1 cellular context compared by ENCODE assay signal in the genomic region with DNA sequence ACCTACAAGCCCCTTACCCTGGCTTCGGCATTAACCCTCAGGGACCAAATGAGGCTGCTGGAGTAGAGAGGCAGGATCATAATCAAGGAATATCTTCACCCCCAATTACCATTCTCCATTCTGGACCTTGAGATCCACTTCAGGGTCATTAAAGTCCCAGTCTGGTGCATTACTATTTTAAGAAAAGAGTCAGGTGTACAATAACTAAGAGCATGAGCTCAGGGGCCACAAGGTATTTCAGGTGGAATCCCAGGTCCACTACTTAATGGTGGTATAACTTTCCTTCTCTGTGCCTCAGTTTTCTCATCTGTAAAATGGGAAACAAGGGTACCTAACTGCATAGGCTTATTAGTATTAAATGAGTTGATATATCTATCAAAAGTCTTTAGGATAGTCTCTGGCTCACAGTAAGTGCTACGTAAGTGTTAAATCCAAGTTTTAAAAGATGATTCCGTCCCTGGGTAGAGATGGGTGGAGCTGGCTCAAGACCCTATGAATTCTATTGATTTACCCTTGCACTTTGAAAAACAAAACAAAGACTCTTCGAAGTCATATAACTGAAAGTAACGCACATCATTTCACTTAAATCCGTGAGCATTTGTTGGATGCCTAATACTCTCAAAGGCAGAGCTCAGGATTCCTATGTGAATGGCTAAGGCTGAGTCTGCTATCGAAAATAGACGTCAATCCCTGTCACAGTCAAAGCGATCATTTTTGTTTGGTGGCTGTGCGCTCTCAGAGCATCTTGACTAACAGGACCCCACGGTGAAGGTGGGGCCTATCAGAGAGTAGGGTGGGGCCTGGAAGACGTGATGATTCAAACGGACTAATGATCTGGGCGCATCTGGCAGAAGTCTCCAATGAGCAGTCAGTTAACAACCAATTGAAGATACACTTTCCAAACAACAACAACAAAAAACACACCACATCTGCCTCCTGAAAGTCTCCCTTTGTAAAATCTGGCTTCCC.
A peak's percentile ranks its signal among the peaks of the same experiment; 100 is the strongest.
TF ChIP-seq lines count a peak whose summit lies in the region.

No MANE protein-coding gene starts in this region.

TF ChIP-seq in HepG2, 621 proteins besides CTCF, POLR2A, EP300 and RAD21 (continues in another document):
- TF ChIP-seq, protein P1, sequence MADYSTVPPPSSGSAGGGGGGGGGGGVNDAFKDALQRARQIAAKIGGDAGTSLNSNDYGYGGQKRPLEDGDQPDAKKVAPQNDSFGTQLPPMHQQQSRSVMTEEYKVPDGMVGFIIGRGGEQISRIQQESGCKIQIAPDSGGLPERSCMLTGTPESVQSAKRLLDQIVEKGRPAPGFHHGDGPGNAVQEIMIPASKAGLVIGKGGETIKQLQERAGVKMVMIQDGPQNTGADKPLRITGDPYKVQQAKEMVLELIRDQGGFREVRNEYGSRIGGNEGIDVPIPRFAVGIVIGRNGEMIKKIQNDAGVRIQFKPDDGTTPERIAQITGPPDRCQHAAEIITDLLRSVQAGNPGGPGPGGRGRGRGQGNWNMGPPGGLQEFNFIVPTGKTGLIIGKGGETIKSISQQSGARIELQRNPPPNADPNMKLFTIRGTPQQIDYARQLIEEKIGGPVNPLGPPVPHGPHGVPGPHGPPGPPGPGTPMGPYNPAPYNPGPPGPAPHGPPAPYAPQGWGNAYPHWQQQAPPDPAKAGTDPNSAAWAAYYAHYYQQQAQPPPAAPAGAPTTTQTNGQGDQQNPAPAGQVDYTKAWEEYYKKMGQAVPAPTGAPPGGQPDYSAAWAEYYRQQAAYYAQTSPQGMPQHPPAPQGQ (CRISPR knock-in tag; IDR thresholded peaks at IDR 0.05; ENCODE audit: borderline replicate concordance): no peak
- TF ChIP-seq ZNF850 (CRISPR knock-in tag; conservative IDR thresholded peaks at IDR 0.05): no peak
- TF ChIP-seq, protein P2, sequence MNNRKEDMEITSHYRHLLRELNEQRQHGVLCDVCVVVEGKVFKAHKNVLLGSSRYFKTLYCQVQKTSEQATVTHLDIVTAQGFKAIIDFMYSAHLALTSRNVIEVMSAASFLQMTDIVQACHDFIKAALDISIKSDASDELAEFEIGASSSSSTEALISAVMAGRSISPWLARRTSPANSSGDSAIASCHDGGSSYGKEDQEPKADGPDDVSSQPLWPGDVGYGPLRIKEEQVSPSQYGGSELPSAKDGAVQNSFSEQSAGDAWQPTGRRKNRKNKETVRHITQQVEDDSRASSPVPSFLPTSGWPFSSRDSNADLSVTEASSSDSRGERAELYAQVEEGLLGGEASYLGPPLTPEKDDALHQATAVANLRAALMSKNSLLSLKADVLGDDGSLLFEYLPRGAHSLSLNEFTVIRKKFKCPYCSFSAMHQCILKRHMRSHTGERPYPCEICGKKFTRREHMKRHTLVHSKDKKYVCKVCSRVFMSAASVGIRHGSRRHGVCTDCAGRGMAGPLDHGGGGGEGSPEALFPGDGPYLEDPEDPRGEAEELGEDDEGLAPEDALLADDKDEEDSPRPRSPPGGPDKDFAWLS (CRISPR knock-in tag; IDR thresholded peaks at IDR 0.05; ENCODE audit: borderline replicate concordance): no peak
- TF ChIP-seq ZMYM3 (CRISPR knock-in tag; IDR thresholded peaks at IDR 0.05): peak; percentile 96
- no peak for TF ChIP-seq TAF15 (IDR thresholded peaks at IDR 0.05; ENCODE audit: low read depth, low read length, poor library complexity, severe bottlenecking)
- TF ChIP-seq CHD4 (IDR thresholded peaks at IDR 0.05; ENCODE audit: borderline replicate concordance, low read length): peak; percentile 100
- TF ChIP-seq ZNF331 (CRISPR knock-in tag; IDR thresholded peaks at IDR 0.05): no peak
- TF ChIP-seq ZNF558 (CRISPR knock-in tag; IDR thresholded peaks at IDR 0.05; ENCODE audit: borderline replicate concordance): no peak
- TF ChIP-seq, protein P3, sequence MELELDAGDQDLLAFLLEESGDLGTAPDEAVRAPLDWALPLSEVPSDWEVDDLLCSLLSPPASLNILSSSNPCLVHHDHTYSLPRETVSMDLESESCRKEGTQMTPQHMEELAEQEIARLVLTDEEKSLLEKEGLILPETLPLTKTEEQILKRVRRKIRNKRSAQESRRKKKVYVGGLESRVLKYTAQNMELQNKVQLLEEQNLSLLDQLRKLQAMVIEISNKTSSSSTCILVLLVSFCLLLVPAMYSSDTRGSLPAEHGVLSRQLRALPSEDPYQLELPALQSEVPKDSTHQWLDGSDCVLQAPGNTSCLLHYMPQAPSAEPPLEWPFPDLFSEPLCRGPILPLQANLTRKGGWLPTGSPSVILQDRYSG (CRISPR knock-in tag; IDR thresholded peaks at IDR 0.05): no peak
- TF ChIP-seq ZNF160 (CRISPR knock-in tag; IDR thresholded peaks at IDR 0.05): no peak
- TF ChIP-seq PTBP1 (IDR thresholded peaks at IDR 0.05; ENCODE audit: low read depth, low read length, poor library complexity, severe bottlenecking): no peak
- TF ChIP-seq ZFP1 (CRISPR knock-in tag; IDR thresholded peaks at IDR 0.05): no peak
- no peak for TF ChIP-seq ZNF772 (CRISPR knock-in tag; IDR thresholded peaks at IDR 0.05)
- peak; percentile 96 for TF ChIP-seq KDM1A (CRISPR knock-in tag; IDR thresholded peaks at IDR 0.05)
- TF ChIP-seq, protein P4, sequence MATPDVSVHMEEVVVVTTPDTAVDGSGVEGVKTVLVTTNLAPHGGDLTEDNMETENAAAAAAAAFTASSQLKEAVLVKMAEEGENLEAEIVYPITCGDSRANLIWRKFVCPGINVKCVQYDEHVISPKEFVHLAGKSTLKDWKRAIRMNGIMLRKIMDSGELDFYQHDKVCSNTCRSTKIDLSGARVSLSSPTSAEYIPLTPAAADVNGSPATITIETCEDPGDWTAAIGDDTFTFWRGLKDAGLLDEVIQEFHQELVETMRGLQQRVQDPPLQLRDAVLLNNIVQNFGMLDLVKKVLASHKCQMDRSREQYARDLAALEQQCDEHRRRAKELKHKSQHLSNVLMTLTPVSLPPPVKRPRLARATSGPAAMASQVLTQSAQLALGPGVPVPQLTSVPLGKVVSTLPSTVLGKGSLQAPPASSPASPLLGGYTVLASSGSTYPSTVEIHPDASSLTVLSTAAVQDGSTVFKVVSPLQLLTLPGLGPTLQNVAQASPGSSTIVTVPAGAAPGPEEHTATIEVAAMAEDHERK (CRISPR knock-in tag; IDR thresholded peaks at IDR 0.05; ENCODE audit: low read depth): no peak
- TF ChIP-seq EHMT2 (IDR thresholded peaks at IDR 0.05; ENCODE audit: borderline replicate concordance, low read depth, low read length): 0 out of 2 replicates have a peak, but pooled peaks have one; percentile 7
- no peak for TF ChIP-seq SUZ12 (IDR thresholded peaks at IDR 0.05; ENCODE audit: low read depth, low read length)
- no peak for TF ChIP-seq ZKSCAN5 (CRISPR knock-in tag; IDR thresholded peaks at IDR 0.05)
- TF ChIP-seq ZC3H13 (CRISPR knock-in tag; IDR thresholded peaks at IDR 0.05): no peak
- 0 out of 2 replicates have a peak, but pooled peaks have one; percentile 17 for TF ChIP-seq HNF4G (IDR thresholded peaks at IDR 0.05; ENCODE audit: borderline replicate concordance, low read depth, low read length)
- TF ChIP-seq HNF4G (CRISPR knock-in tag; IDR thresholded peaks at IDR 0.05; ENCODE audit: borderline replicate concordance, low read depth): no peak
- TF ChIP-seq TBP (CRISPR knock-in tag; IDR thresholded peaks at IDR 0.05): no peak
- TF ChIP-seq, protein P5, sequence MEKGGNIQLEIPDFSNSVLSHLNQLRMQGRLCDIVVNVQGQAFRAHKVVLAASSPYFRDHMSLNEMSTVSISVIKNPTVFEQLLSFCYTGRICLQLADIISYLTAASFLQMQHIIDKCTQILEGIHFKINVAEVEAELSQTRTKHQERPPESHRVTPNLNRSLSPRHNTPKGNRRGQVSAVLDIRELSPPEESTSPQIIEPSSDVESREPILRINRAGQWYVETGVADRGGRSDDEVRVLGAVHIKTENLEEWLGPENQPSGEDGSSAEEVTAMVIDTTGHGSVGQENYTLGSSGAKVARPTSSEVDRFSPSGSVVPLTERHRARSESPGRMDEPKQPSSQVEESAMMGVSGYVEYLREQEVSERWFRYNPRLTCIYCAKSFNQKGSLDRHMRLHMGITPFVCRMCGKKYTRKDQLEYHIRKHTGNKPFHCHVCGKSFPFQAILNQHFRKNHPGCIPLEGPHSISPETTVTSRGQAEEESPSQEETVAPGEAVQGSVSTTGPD (CRISPR knock-in tag; IDR thresholded peaks at IDR 0.05): no peak
- no peak for TF ChIP-seq KDM3A (CRISPR knock-in tag; IDR thresholded peaks at IDR 0.05; ENCODE audit: low read depth)
- no peak for TF ChIP-seq SMYD3 (CRISPR knock-in tag; IDR thresholded peaks at IDR 0.05)
- no peak for TF ChIP-seq ZNF564 (CRISPR knock-in tag; IDR thresholded peaks at IDR 0.05)
- TF ChIP-seq KDM4B (CRISPR knock-in tag; IDR thresholded peaks at IDR 0.05): no peak
- TF ChIP-seq PRMT3 (CRISPR knock-in tag; IDR thresholded peaks at IDR 0.05; ENCODE audit: borderline replicate concordance, low read depth): no peak
- TF ChIP-seq, protein P6, sequence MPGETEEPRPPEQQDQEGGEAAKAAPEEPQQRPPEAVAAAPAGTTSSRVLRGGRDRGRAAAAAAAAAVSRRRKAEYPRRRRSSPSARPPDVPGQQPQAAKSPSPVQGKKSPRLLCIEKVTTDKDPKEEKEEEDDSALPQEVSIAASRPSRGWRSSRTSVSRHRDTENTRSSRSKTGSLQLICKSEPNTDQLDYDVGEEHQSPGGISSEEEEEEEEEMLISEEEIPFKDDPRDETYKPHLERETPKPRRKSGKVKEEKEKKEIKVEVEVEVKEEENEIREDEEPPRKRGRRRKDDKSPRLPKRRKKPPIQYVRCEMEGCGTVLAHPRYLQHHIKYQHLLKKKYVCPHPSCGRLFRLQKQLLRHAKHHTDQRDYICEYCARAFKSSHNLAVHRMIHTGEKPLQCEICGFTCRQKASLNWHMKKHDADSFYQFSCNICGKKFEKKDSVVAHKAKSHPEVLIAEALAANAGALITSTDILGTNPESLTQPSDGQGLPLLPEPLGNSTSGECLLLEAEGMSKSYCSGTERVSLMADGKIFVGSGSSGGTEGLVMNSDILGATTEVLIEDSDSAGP (CRISPR knock-in tag; IDR thresholded peaks at IDR 0.05; ENCODE audit: borderline replicate concordance): no peak
- TF ChIP-seq ZNF3 (CRISPR knock-in tag; IDR thresholded peaks at IDR 0.05): 0 out of 2 replicates have a peak, but pooled peaks have one; percentile 15
- peak; percentile 39; the same call in 1 of the 2 replicates for TF ChIP-seq KDM5A (IDR thresholded peaks at IDR 0.05; ENCODE audit: borderline replicate concordance, low read length)
- no peak for TF ChIP-seq NR2F2 (IDR thresholded peaks at IDR 0.05; ENCODE audit: borderline replicate concordance, low read depth)
- TF ChIP-seq NFIC (IDR thresholded peaks at IDR 0.05; ENCODE audit: low read length): peak; percentile 61
- no peak for TF ChIP-seq MAFG (CRISPR knock-in tag; IDR thresholded peaks at IDR 0.05)
- TF ChIP-seq, protein P7, sequence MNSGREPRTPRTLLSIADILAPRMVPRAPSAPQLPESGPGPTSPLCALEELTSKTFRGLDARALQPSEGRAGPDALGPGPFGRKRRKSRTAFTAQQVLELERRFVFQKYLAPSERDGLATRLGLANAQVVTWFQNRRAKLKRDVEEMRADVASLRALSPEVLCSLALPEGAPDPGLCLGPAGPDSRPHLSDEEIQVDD (CRISPR knock-in tag; IDR thresholded peaks at IDR 0.05; ENCODE audit: borderline replicate concordance): no peak
- no peak for TF ChIP-seq NR2F1 (CRISPR knock-in tag; IDR thresholded peaks at IDR 0.05)
- TF ChIP-seq ZFP90 (CRISPR knock-in tag; IDR thresholded peaks at IDR 0.05; ENCODE audit: borderline replicate concordance): no peak
- TF ChIP-seq, protein P8, sequence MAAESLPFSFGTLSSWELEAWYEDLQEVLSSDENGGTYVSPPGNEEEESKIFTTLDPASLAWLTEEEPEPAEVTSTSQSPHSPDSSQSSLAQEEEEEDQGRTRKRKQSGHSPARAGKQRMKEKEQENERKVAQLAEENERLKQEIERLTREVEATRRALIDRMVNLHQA (CRISPR knock-in tag; IDR thresholded peaks at IDR 0.05): no peak
- no peak for TF ChIP-seq ZNF883 (CRISPR knock-in tag; IDR thresholded peaks at IDR 0.05; ENCODE audit: not compliant biosample characterization)
- no peak for TF ChIP-seq XRCC5 (optimal IDR thresholded peaks at IDR 0.05; ENCODE audit: low read length)
- no peak for TF ChIP-seq ZNF124 (CRISPR knock-in tag; IDR thresholded peaks at IDR 0.05)
- TF ChIP-seq SOX5 (CRISPR knock-in tag; IDR thresholded peaks at IDR 0.05; ENCODE audit: borderline replicate concordance): 0 out of 2 replicates have a peak, but pooled peaks have one; percentile 1
- TF ChIP-seq ZFP62 (CRISPR knock-in tag; IDR thresholded peaks at IDR 0.05): no peak
- TF ChIP-seq, protein P9, sequence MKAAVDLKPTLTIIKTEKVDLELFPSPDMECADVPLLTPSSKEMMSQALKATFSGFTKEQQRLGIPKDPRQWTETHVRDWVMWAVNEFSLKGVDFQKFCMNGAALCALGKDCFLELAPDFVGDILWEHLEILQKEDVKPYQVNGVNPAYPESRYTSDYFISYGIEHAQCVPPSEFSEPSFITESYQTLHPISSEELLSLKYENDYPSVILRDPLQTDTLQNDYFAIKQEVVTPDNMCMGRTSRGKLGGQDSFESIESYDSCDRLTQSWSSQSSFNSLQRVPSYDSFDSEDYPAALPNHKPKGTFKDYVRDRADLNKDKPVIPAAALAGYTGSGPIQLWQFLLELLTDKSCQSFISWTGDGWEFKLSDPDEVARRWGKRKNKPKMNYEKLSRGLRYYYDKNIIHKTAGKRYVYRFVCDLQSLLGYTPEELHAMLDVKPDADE (CRISPR knock-in tag; IDR thresholded peaks at IDR 0.05): no peak
- no peak for TF ChIP-seq ZNF841 (CRISPR knock-in tag; IDR thresholded peaks at IDR 0.05; ENCODE audit: borderline replicate concordance)
- TF ChIP-seq ZNF780A (CRISPR knock-in tag; IDR thresholded peaks at IDR 0.05): peak; percentile 6; the same call in 1 of the 2 replicates
- no peak for TF ChIP-seq KLF16 (CRISPR knock-in tag; IDR thresholded peaks at IDR 0.05)
- no peak for TF ChIP-seq KAT7 (CRISPR knock-in tag; IDR thresholded peaks at IDR 0.05; ENCODE audit: borderline replicate concordance)
- TF ChIP-seq ZNF431 (CRISPR knock-in tag; IDR thresholded peaks at IDR 0.05; ENCODE audit: borderline replicate concordance, low read depth): no peak
- no peak for TF ChIP-seq ZNF652 (CRISPR knock-in tag; IDR thresholded peaks at IDR 0.05; ENCODE audit: borderline replicate concordance, low read depth)
- TF ChIP-seq HDAC6 (IDR thresholded peaks at IDR 0.05; ENCODE audit: low read depth, low read length): 0 out of 2 replicates have a peak, but pooled peaks have one; percentile 58
- no peak for TF ChIP-seq MED1 (CRISPR knock-in tag; IDR thresholded peaks at IDR 0.05)
- TF ChIP-seq HNRNPH1 (optimal IDR thresholded peaks at IDR 0.05; ENCODE audit: low read depth, low read length): no peak
- TF ChIP-seq GLI4 (CRISPR knock-in tag; IDR thresholded peaks at IDR 0.05; ENCODE audit: borderline replicate concordance): no peak
- TF ChIP-seq ZNF776 (CRISPR knock-in tag; IDR thresholded peaks at IDR 0.05): no peak
- no peak for TF ChIP-seq ZBTB1 (CRISPR knock-in tag; IDR thresholded peaks at IDR 0.05; ENCODE audit: borderline replicate concordance)
- TF ChIP-seq ZNF30 (CRISPR knock-in tag; IDR thresholded peaks at IDR 0.05): no peak
- no peak for TF ChIP-seq MXI1 (IDR thresholded peaks at IDR 0.05; ENCODE audit: borderline replicate concordance, low read depth, low read length)
- TF ChIP-seq FOXK1 (CRISPR knock-in tag; IDR thresholded peaks at IDR 0.05; ENCODE audit: borderline replicate concordance, low read depth): no peak
- TF ChIP-seq RXRA (CRISPR knock-in tag; IDR thresholded peaks at IDR 0.05): no peak
- TF ChIP-seq, protein P10, sequence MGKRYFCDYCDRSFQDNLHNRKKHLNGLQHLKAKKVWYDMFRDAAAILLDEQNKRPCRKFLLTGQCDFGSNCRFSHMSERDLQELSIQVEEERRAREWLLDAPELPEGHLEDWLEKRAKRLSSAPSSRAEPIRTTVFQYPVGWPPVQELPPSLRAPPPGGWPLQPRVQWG (CRISPR knock-in tag; IDR thresholded peaks at IDR 0.05; ENCODE audit: borderline replicate concordance, low read depth): no peak
- TF ChIP-seq GTF3A (CRISPR knock-in tag; conservative IDR thresholded peaks at IDR 0.05): no peak
- no peak for TF ChIP-seq ZNF510 (CRISPR knock-in tag; IDR thresholded peaks at IDR 0.05; ENCODE audit: low read depth)
